In the genomic region with DNA sequence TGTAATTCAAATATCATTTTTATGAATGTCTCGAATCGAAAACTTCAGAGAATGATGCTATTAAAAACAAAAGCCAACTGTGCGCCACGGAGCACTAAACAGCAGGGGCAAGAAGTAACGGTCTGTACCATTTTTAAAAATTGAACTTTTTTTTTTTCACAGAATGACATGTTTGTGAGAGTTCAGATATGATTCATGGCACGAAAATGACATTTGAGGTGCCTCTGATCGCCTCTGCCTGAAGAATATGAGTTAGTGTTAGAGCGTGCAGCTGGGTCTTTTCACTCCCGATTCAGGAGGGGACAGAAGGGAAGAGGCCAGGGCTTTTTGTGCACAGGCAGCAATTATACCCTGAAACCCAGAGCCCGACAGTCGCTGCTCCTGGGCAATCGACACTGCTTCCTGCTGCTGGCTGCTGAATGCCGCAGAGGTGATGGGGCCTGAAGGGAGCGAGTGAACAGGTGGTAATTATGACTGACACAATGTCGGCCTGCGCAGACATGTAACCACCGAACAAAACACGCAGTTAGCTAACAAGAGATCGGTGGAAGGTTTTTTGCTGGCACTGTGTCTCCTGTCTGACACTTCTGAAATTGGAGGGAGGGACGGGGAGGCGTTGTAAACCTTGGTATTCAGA, we compare ENCODE assay signal across 15 cellular contexts.
A peak's percentile ranks its signal among the peaks of the same experiment; 100 is the strongest.
DNase-seq lines count a peak whose midpoint lies in the region; ATAC-seq and TF ChIP-seq lines count a peak whose summit lies in the region.
"Had no signal": no experiment of that assay in that cellular context is flagged by ENCODE, and none has a peak within 500 bp of the region (broad histone marks: within the 10 kb centered on the region; RNA-seq: fewer than 3 reads in every experiment).

No MANE protein-coding gene starts in this region.

- DNase-seq in DMS153 treated with DMSO at 0.1 percent for 48 hours (lab: John Stamatoyannopoulos, UW; ENCODE audit: unreplicated experiment) (peak; percentile 45), NCI-H146 (lab: John Stamatoyannopoulos, UW) (peak; percentile 83), RPMI8226 (peak; percentile 5), memory B cell (ENCODE audit: low spot score in 2 of 2) (no peak), NCI-H524 treated with DMSO at 0.1 percent for 48 hours (lab: John Stamatoyannopoulos, UW) (no peak), spleen (no peak), MG63 (no peak)
- DNase-seq in activated CD8-positive, alpha-beta memory T cell treated with anti-CD3 and anti-CD28 coated beads, Interleukin-2, amount 50 U/mL, for 4 hours = no peak
- DNase-seq: activated naive CD4-positive, alpha-beta T cell treated with anti-CD3 and anti-CD28 coated beads for 36 hours; effector CD4-positive, alpha-beta T cell; foreskin fibroblast; mesendoderm; SK-N-SH; stimulated activated naive CD8-positive, alpha-beta T cell treated with anti-CD3 and anti-CD28 coated beads, Interleukin-15, amount 100 ng/mL, for 72 hours had no signal

- H3K27me3 ChIP-seq in spleen (replicated peaks in 1 of 7) (no peaks in the 10 kb centered on the region), MG63 (no peaks in the 10 kb centered on the region)
- H3K27me3 ChIP-seq: breast epithelium had no signal

- no peak overlapping the region for H3K27ac ChIP-seq in spleen
- H3K27ac ChIP-seq: breast epithelium had no signal

- no peak for TF ChIP-seq CTCF in spleen (IDR thresholded peaks at IDR 0.05 in 8 of 11, conservative IDR thresholded peaks at IDR 0.05 in 3 of 11)

- peak; percentile 37 for ATAC-seq in memory B cell (ENCODE audit: low read depth)
- ATAC-seq: stimulated activated naive CD8-positive, alpha-beta T cell treated with anti-CD3 and anti-CD28 coated beads, Interleukin-15, amount 100 ng/mL, for 72 hours had no signal

- no peaks in the 10 kb centered on the region for H3K36me3 ChIP-seq in spleen
- no peaks in the 10 kb centered on the region for H3K36me3 ChIP-seq in MG63
- H3K36me3 ChIP-seq: breast epithelium had no signal

- no peak for TF ChIP-seq POLR2A in spleen (IDR thresholded peaks at IDR 0.05)

- no peaks in the 10 kb centered on the region for H3K9me3 Mint-ChIP-seq in memory B cell
- H3K9me3 Mint-ChIP-seq: activated naive CD4-positive, alpha-beta T cell treated with anti-CD3 and anti-CD28 coated beads for 36 hours had no signal

- H3K9me3 ChIP-seq in spleen = no peaks in the 10 kb centered on the region
- H3K9me3 ChIP-seq in MG63 = no peaks in the 10 kb centered on the region
- H3K9me3 ChIP-seq: breast epithelium, SK-N-SH had no signal

- intact Hi-C loops in spleen (cut with DNase I; ENCODE audit: low total_unique reads) = no loop called here

- WGBS in spleen, 5 donors = 74 to 89% (median 83%) methylated on average over 21 of the region's 21 CpGs

- peak overlapping the region; percentile 37 for H3K4me3 Mint-ChIP-seq in memory B cell
- H3K4me3 Mint-ChIP-seq: activated naive CD4-positive, alpha-beta T cell treated with anti-CD3 and anti-CD28 coated beads for 36 hours; stimulated activated naive CD8-positive, alpha-beta T cell treated with anti-CD3 and anti-CD28 coated beads, Interleukin-15, amount 100 ng/mL, for 72 hours had no signal

- no peak overlapping the region for H3K27ac Mint-ChIP-seq in memory B cell
- H3K27ac Mint-ChIP-seq: activated naive CD4-positive, alpha-beta T cell treated with anti-CD3 and anti-CD28 coated beads for 36 hours; stimulated activated naive CD8-positive, alpha-beta T cell treated with anti-CD3 and anti-CD28 coated beads, Interleukin-15, amount 100 ng/mL, for 72 hours had no signal

- H3K4me3 ChIP-seq in spleen = no peak overlapping the region
- no peak overlapping the region for H3K4me3 ChIP-seq in MG63
- H3K4me3 ChIP-seq: breast epithelium had no signal

- no peaks in the 10 kb centered on the region for H3K27me3 Mint-ChIP-seq in memory B cell
- H3K27me3 Mint-ChIP-seq: stimulated activated naive CD8-positive, alpha-beta T cell treated with anti-CD3 and anti-CD28 coated beads, Interleukin-15, amount 100 ng/mL, for 72 hours had no signal

- H3K4me1 ChIP-seq in spleen = no peaks in the 10 kb centered on the region
- H3K4me1 ChIP-seq: breast epithelium had no signal

- no peaks in the 10 kb centered on the region for H3K36me3 Mint-ChIP-seq in memory B cell

- peaks cover 6% of the 10 kb centered on the region for H3K4me1 Mint-ChIP-seq in memory B cell

Comparison
In these comparisons a context has a peak if more than half of its experiments do, and no peak if none do; other contexts are left out.
1. DNase-seq: peak in DMS153 treated with DMSO at 0.1 percent for 48 hours (single experiment), NCI-H146 (single experiment) and RPMI8226 (single experiment); none in memory B cell (0 of 2), NCI-H524 treated with DMSO at 0.1 percent for 48 hours (single experiment), spleen (single experiment), activated CD8-positive, alpha-beta memory T cell treated with anti-CD3 and anti-CD28 coated beads, Interleukin-2, amount 50 U/mL, for 4 hours (single experiment) and MG63 (single experiment).